21 cellular contexts compared by ENCODE assay signal in genomic region chr4:156962069-156962377, GRCh38. TPM values are rescaled to one million over a fixed set of nuclear protein-coding genes. Genes with fewer than 3 reads are reported as not detected.
DNase-seq lines count a peak whose midpoint lies in the region; ATAC-seq and TF ChIP-seq lines count a peak whose summit lies in the region.
"Had no signal": no experiment of that assay in that cellular context is flagged by ENCODE, and none has a peak within 500 bp of the region (broad histone marks: within the 10 kb centered on the region; RNA-seq: fewer than 3 reads in every experiment).

No MANE protein-coding gene starts in this region.

- H3K4me1 Mint-ChIP-seq in progenitor cell of endocrine pancreas (ENCODE audit: low read depth): peaks cover 62% of the 10 kb centered on the region
- H3K4me1 Mint-ChIP-seq: activated naive CD4-positive, alpha-beta T cell treated with anti-CD3 and anti-CD28 coated beads, Interleukin-2, amount 50 U/mL, for 24 hours had no signal

- peak overlapping the region; percentile 82 for H3K27ac Mint-ChIP-seq in progenitor cell of endocrine pancreas
- H3K27ac Mint-ChIP-seq: activated naive CD4-positive, alpha-beta T cell treated with anti-CD3 and anti-CD28 coated beads, Interleukin-2, amount 50 U/mL, for 24 hours; T-helper 2 cell treated with Interferon-gamma antibody and Interleukin-4, amounts not matched to agents 5 μg/mL and 100 μg/mL, for 36 hours had no signal

- H3K9me3 Mint-ChIP-seq in progenitor cell of endocrine pancreas (ENCODE audit: low read depth): peaks cover 2% of the 10 kb centered on the region
- H3K9me3 Mint-ChIP-seq: T-helper 2 cell treated with Interferon-gamma antibody and Interleukin-4, amounts not matched to agents 5 μg/mL and 100 μg/mL, for 36 hours had no signal

- H3K9me3 ChIP-seq in AG04450 (ENCODE audit: control insufficient read depth, insufficient read depth, low read length) (no peaks in the 10 kb centered on the region), body of pancreas (no peaks in the 10 kb centered on the region), gastroesophageal sphincter (no peaks in the 10 kb centered on the region)
- H3K9me3 ChIP-seq: BE2C, colonic mucosa, mucosa of descending colon had no signal

- WGBS in body of pancreas, 2 donors: 87 to 90% methylated on average over 3 of the region's 3 CpGs
- WGBS in gastroesophageal sphincter (ENCODE audit: low coverage in 1 of 2), 2 donors: 52 to 63% methylated on average over 3 of the region's 3 CpGs

- no peaks in the 10 kb centered on the region for H3K27me3 Mint-ChIP-seq in progenitor cell of endocrine pancreas

- H3K4me1 ChIP-seq in body of pancreas (peaks cover 46% of the 10 kb centered on the region), gastroesophageal sphincter (peaks cover 27 to 74% (median 42%) of the 10 kb centered on the region in 3 donors)
- H3K4me1 ChIP-seq: BE2C had no signal

- H3K27ac ChIP-seq in AG04450 (ENCODE audit: low read depth, low read length) (peak overlapping the region; percentile 71), body of pancreas (peak overlapping the region in 2 of 4 donors; percentile 7 to 15), gastroesophageal sphincter (peak overlapping the region; percentile 49 to 68 (median 64))
- H3K27ac ChIP-seq: colonic mucosa had no signal

- no peak for TF ChIP-seq EP300 in gastroesophageal sphincter (IDR thresholded peaks at IDR 0.05)

- POLR2A ChIA-PET in AG04450 (lab: Yijun Ruan, JAX): interaction anchor here (0.7 to 2.0 kb wide), 14 partner anchors 9 to 486 kb away, joined by 3 to 7 read pairs (median 4); no protein-coding TSS in a partner anchor

- TF ChIP-seq CTCF in AG04450 (IDR thresholded peaks at IDR 0.05; ENCODE audit: low read depth, low read length) (no peak), body of pancreas (IDR thresholded peaks at IDR 0.05) (no peak), gastroesophageal sphincter (IDR thresholded peaks at IDR 0.05) (no peak), progenitor cell of endocrine pancreas (IDR thresholded peaks at IDR 0.05; ENCODE audit: unreplicated experiment) (no peak)

- TF ChIP-seq POLR2A in body of pancreas (IDR thresholded peaks at IDR 0.05) (no peak), gastroesophageal sphincter (IDR thresholded peaks at IDR 0.05) (no peak)

- H3K27me3 ChIP-seq in AG04450 (ENCODE audit: control insufficient read depth, insufficient read depth, low read length): no peaks in the 10 kb centered on the region
- no peaks in the 10 kb centered on the region for H3K27me3 ChIP-seq in body of pancreas
- H3K27me3 ChIP-seq in gastroesophageal sphincter: no peaks in the 10 kb centered on the region
- H3K27me3 ChIP-seq: BE2C, colonic mucosa had no signal

- no peak overlapping the region for H3K4me3 Mint-ChIP-seq in progenitor cell of endocrine pancreas (ENCODE audit: low read depth)
- H3K4me3 Mint-ChIP-seq: activated naive CD4-positive, alpha-beta T cell treated with anti-CD3 and anti-CD28 coated beads, Interleukin-2, amount 50 U/mL, for 24 hours; T-helper 2 cell treated with Interferon-gamma antibody and Interleukin-4, amounts not matched to agents 5 μg/mL and 100 μg/mL, for 36 hours had no signal

- H3K36me3 ChIP-seq in body of pancreas (replicated peaks in 1 of 2; ENCODE audit: insufficient read depth in 1 of 2, low read depth in 2 of 2) (no peaks in the 10 kb centered on the region), gastroesophageal sphincter (no peaks in the 10 kb centered on the region)
- H3K36me3 ChIP-seq: BE2C, colonic mucosa had no signal

- intact Hi-C loops in body of pancreas (cut with DNase I): no loop called here
- intact Hi-C loops in Right ventricle myocardium inferior (cut with DNase I): loop anchor here (10.0 kb wide), 2 partner anchors 187 to 367 kb away; no protein-coding TSS in a partner anchor

- CTCF ChIA-PET in AG04450 (lab: Charles Lee): interaction anchor here (2.4 to 2.7 kb wide), 2 partner anchors 9 to 487 kb away, joined by 5 to 9 read pairs; no protein-coding TSS in a partner anchor

- peaks cover 4% of the 10 kb centered on the region for H3K36me3 Mint-ChIP-seq in progenitor cell of endocrine pancreas (ENCODE audit: insufficient read depth)
- H3K36me3 Mint-ChIP-seq: activated naive CD4-positive, alpha-beta T cell treated with anti-CD3 and anti-CD28 coated beads, Interleukin-2, amount 50 U/mL, for 24 hours had no signal

- H3K4me3 ChIP-seq in AG04450 (ENCODE audit: low read depth, low read length) (no peak overlapping the region; the same call in 1 of the 2 replicates), body of pancreas (no peak overlapping the region), gastroesophageal sphincter (no peak overlapping the region)
- H3K4me3 ChIP-seq: colonic mucosa, mucosa of descending colon had no signal

- DNase-seq in AG04450 (ENCODE audit: low read depth, low spot score) (no peak), body of pancreas (no peak), progenitor cell of endocrine pancreas (ENCODE audit: low spot score, unreplicated experiment) (no peak), Right ventricle myocardium inferior (ENCODE audit: missing footprints) (no peak)
- DNase-seq in stimulated activated CD4-positive, alpha-beta T cell treated with anti-CD3 and anti-CD28 coated beads, Interleukin-1b, Interleukin-23, amount 100 ng/mL, for 48 hours: no peak
- no peak for DNase-seq in NK-92 treated with Interleukin-12 subunit alpha and Interleukin-12 subunit beta, amount 100 ng/mL, for 24 hours (lab: John Stamatoyannopoulos, UW)
- DNase-seq: activated CD4-positive, CD25-positive, alpha-beta regulatory T cell; activated CD8-positive, alpha-beta memory T cell treated with anti-CD3 and anti-CD28 coated beads for 24 hours; activated T-cell treated with anti-CD3 and anti-CD28 coated beads, Interleukin-2, amount 50 U/mL, for 48 hours; BE2C; colonic mucosa; COR-L47; mucosa of descending colon; NCI-H1417; NCI-H526 treated with DMSO at 0.1 percent for 48 hours; stimulated activated naive CD8-positive, alpha-beta T cell treated with anti-CD3 and anti-CD28 coated beads, Interleukin-15, Interleukin-2, amounts not matched to agents 100 U/mL and 50 U/mL, for 24 hours had no signal

- ATAC-seq in body of pancreas (peak; percentile 6), gastroesophageal sphincter (peak; percentile 6), Right ventricle myocardium inferior (no peak), HG02798 (IDR thresholded peaks at IDR 0.05; ENCODE audit: poor library complexity, unreplicated experiment) (no peak)
- ATAC-seq: stimulated activated naive CD8-positive, alpha-beta T cell treated with anti-CD3 and anti-CD28 coated beads, Interleukin-15, Interleukin-2, amounts not matched to agents 100 U/mL and 50 U/mL, for 24 hours had no signal

RNA-seq across cellular contexts. Expression of gene PDGFC, which starts 9.6 kb away (rescaled TPM):
- polyA plus RNA-seq in AG04450 (2011; rRNA removed): 66.8 and 72.7 TPM in 2 replicates
- polyA minus RNA-seq in AG04450 (2011; rRNA and poly(A)+ RNA removed): 90.2 and 126 TPM in 2 replicates
- 10 to 100 TPM; 19.1 to 21.8 TPM for total RNA-seq in body of pancreas
- total RNA-seq in gastroesophageal sphincter: 10 to 100 TPM; 28.0 to 43.9 (median 34.8) TPM
- total RNA-seq in progenitor cell of endocrine pancreas: 42.2 and 42.5 TPM in 2 replicates
- total RNA-seq in Right ventricle myocardium inferior: 12.6 TPM
- total RNA-seq: OCI-LY7 had no signal

Comparison
In these comparisons a context has a peak if more than half of its experiments do, and no peak if none do; other contexts are left out.
1. ATAC-seq: peak in body of pancreas (single experiment) and gastroesophageal sphincter (single experiment); none in Right ventricle myocardium inferior (single experiment) and HG02798 (single experiment).